ENCODE assay signal across 40 cellular contexts in the genomic region with DNA sequence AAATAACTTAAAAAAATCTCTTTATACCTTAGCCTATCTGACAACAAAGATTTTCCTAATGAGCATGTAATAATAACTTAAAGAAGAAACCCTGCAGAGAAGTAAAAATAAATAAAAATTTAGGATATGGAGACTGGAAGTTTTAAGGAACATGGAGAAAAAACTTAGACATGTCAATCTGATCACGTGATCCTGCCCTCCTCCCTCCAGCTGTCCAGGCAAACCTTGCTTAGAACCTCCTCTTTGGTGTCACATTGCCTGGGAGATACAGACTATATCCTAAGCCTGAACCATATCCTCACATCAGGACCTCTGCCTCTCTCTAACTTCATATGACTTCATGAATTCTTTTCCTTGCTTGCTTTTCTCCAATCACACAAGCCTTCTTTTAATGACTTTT.
"Had no signal": no experiment of that assay in that cellular context is flagged by ENCODE, and none has a peak within 500 bp of the region (broad histone marks: within the 10 kb centered on the region; RNA-seq: fewer than 3 reads in every experiment).

No MANE protein-coding gene starts in this region.

- H3K9me3 ChIP-seq: adrenal gland, ascending aorta, body of pancreas, breast epithelium had no signal

- H3K27me3 Mint-ChIP-seq: activated naive CD4-positive, alpha-beta T cell treated with anti-CD3 and anti-CD28 coated beads, Interleukin-2, amount 10 ng/mL, durations not matched to agents 7 days and 5 days; activated naive CD4-positive, alpha-beta T cell treated with anti-CD3 and anti-CD28 coated beads, Interleukin-2, amount 50 U/mL, for 24 hours; activated naive CD8-positive, alpha-beta T cell; activated naive CD8-positive, alpha-beta T cell treated with anti-CD3 and anti-CD28 coated beads for 36 hours; activated naive CD8-positive, alpha-beta T cell treated with anti-CD3 and anti-CD28 coated beads, Interleukin-2, amount 10 ng/mL, durations not matched to agents 7 days and 5 days; activated naive CD8-positive, alpha-beta T cell treated with anti-CD3 and anti-CD28 coated beads, Interleukin-2, amount 50 U/mL, for 24 hours; activated T-cell treated with anti-CD3 and anti-CD28 coated beads, Interleukin-2, amount 50 U/mL, for 24 hours; activated T-helper 17 cell treated with anti-CD3 and anti-CD28 coated beads, Interleukin-2, amount 50 U/mL, for 72 hours; central memory CD8-positive, alpha-beta T cell had no signal

- H3K36me3 Mint-ChIP-seq: activated naive CD4-positive, alpha-beta T cell treated with anti-CD3 and anti-CD28 coated beads, Interleukin-2, amount 10 ng/mL, durations not matched to agents 7 days and 5 days; activated naive CD4-positive, alpha-beta T cell treated with anti-CD3 and anti-CD28 coated beads, Interleukin-2, amount 50 U/mL, for 24 hours; activated naive CD4-positive, alpha-beta T cell treated with anti-CD3 and anti-CD28 coated beads, Interleukin-2, amount 50 U/mL, for 72 hours; activated naive CD8-positive, alpha-beta T cell; activated naive CD8-positive, alpha-beta T cell treated with anti-CD3 and anti-CD28 coated beads for 36 hours; activated naive CD8-positive, alpha-beta T cell treated with anti-CD3 and anti-CD28 coated beads, Interleukin-2, amount 10 ng/mL, durations not matched to agents 7 days and 5 days; brain had no signal

- H3K9me3 Mint-ChIP-seq: activated naive CD4-positive, alpha-beta T cell treated with anti-CD3 and anti-CD28 coated beads, Interleukin-2, amount 50 U/mL, for 24 hours; activated T-helper 1 cell treated with anti-CD3 and anti-CD28 coated beads, Interleukin-12 subunit alpha, Interleukin-12 subunit beta, Interleukin-2, Interleukin-4 antibody, amounts not matched to agents 30 ng/mL and 10 ng/mL and 1 ng/mL, durations not matched to agents 14 hours and 24 hours and 36 hours; brain had no signal

- H3K27ac Mint-ChIP-seq: activated naive CD4-positive, alpha-beta T cell treated with anti-CD3 and anti-CD28 coated beads for 36 hours; activated naive CD4-positive, alpha-beta T cell treated with anti-CD3 and anti-CD28 coated beads, Interleukin-2, amount 10 ng/mL, durations not matched to agents 7 days and 5 days; activated naive CD4-positive, alpha-beta T cell treated with anti-CD3 and anti-CD28 coated beads, Interleukin-2, amount 50 U/mL, for 24 hours; activated naive CD4-positive, alpha-beta T cell treated with anti-CD3 and anti-CD28 coated beads, Interleukin-2, amount 50 U/mL, for 72 hours; activated naive CD8-positive, alpha-beta T cell; activated naive CD8-positive, alpha-beta T cell treated with anti-CD3 and anti-CD28 coated beads for 36 hours; activated naive CD8-positive, alpha-beta T cell treated with anti-CD3 and anti-CD28 coated beads, Interleukin-2, amount 10 ng/mL, durations not matched to agents 7 days and 5 days; activated naive CD8-positive, alpha-beta T cell treated with anti-CD3 and anti-CD28 coated beads, Interleukin-2, amount 50 U/mL, for 24 hours; activated T-cell treated with anti-CD3 and anti-CD28 coated beads, Interleukin-2, amount 50 U/mL, for 24 hours; activated T-cell treated with anti-CD3 and anti-CD28 coated beads, Interleukin-2, amount 50 U/mL, for 72 hours; activated T-helper 1 cell treated with anti-CD3 and anti-CD28 coated beads, Interleukin-12 subunit alpha, Interleukin-12 subunit beta, Interleukin-2, Interleukin-4 antibody, amounts not matched to agents 30 ng/mL and 10 ng/mL and 1 ng/mL, durations not matched to agents 14 hours and 24 hours and 36 hours; activated T-helper 17 cell treated with anti-CD3 and anti-CD28 coated beads, Interleukin-2, amount 50 U/mL, for 72 hours; activated T-helper 2 cell treated with anti-CD3 and anti-CD28 coated beads, Interferon-gamma antibody, Interleukin-2, Interleukin-4, amounts not matched to agents 10 μg/mL and 5 μg/mL and 100 μg/mL, durations not matched to agents 14 hours and 24 hours and 36 hours; brain had no signal

- FAIRE-seq: astrocyte, bronchial epithelial cell had no signal

- DNase-seq: activated effector memory CD4-positive, alpha-beta T cell treated with anti-CD3 and anti-CD28 coated beads, Interleukin-2, amount 50 U/mL, for 16 hours; activated effector memory CD4-positive, alpha-beta T cell treated with Interleukin-2 at 50 U/mL for 16 hours; activated gamma-delta T cell; activated gamma-delta T cell treated with Interleukin-2 at 50 U/mL for 16 hours; activated naive CD4-positive, alpha-beta T cell; activated naive CD4-positive, alpha-beta T cell treated with anti-CD3 and anti-CD28 coated beads for 36 hours; activated naive CD4-positive, alpha-beta T cell treated with anti-CD3 and anti-CD28 coated beads, Interleukin-2, amount 10 ng/mL, durations not matched to agents 7 days and 5 days; activated naive CD4-positive, alpha-beta T cell treated with anti-CD3 and anti-CD28 coated beads, Interleukin-2, amount 50 U/mL, for 16 hours; activated naive CD4-positive, alpha-beta T cell treated with Interleukin-2 at 50 U/mL for 16 hours; activated naive CD8-positive, alpha-beta T cell treated with anti-CD3 and anti-CD28 coated beads for 36 hours; activated naive CD8-positive, alpha-beta T cell treated with anti-CD3 and anti-CD28 coated beads, Interleukin-2, amount 10 ng/mL, durations not matched to agents 7 days and 5 days; activated naive CD8-positive, alpha-beta T cell treated with anti-CD3 and anti-CD28 coated beads, Interleukin-2, amount 50 U/mL, for 24 hours; activated T-cell treated with anti-CD3 and anti-CD28 coated beads, Interleukin-2, amount 50 U/mL, for 1 hour; activated T-cell treated with anti-CD3 and anti-CD28 coated beads, Interleukin-2, amount 50 U/mL, for 24 hours; activated T-cell treated with anti-CD3 and anti-CD28 coated beads, Interleukin-2, amount 50 U/mL, for 4 hours; activated T-cell treated with anti-CD3 and anti-CD28 coated beads, Interleukin-2, amount 50 U/mL, for 48 hours; activated T-cell treated with anti-CD3 and anti-CD28 coated beads, Interleukin-2, amount 50 U/mL, for 72 hours; adrenal gland; amniotic stem cell; amygdala; anterior cingulate cortex; aorta; body of pancreas; brain microvascular endothelial cell; caudate nucleus; central memory CD4-positive, alpha-beta T cell; cerebellar nuclear complex had no signal

- H3K36me3 ChIP-seq: adrenal gland, brain microvascular endothelial cell, breast epithelium, cardiac muscle cell had no signal

- ATAC-seq: activated naive CD4-positive, alpha-beta T cell treated with anti-CD3 and anti-CD28 coated beads, Interleukin-2, amount 50 U/mL, for 72 hours; activated naive CD8-positive, alpha-beta T cell treated with anti-CD3 and anti-CD28 coated beads, Interleukin-2, amount 50 U/mL, for 24 hours; activated T-cell treated with anti-CD3 and anti-CD28 coated beads, Interleukin-2, amount 50 U/mL, for 4 hours; activated T-cell treated with anti-CD3 and anti-CD28 coated beads, Interleukin-2, amount 50 U/mL, for 72 hours; activated T-helper 17 cell treated with anti-CD3 and anti-CD28 coated beads, Interleukin-2, amount 50 U/mL, for 72 hours; body of pancreas had no signal

- H3K27me3 ChIP-seq: adrenal gland, ascending aorta, body of pancreas, brain microvascular endothelial cell, breast epithelium, cardiac muscle cell had no signal

- H3K4me3 Mint-ChIP-seq: activated naive CD4-positive, alpha-beta T cell treated with anti-CD3 and anti-CD28 coated beads for 36 hours; activated naive CD4-positive, alpha-beta T cell treated with anti-CD3 and anti-CD28 coated beads, Interleukin-2, amount 10 ng/mL, durations not matched to agents 7 days and 5 days; activated naive CD4-positive, alpha-beta T cell treated with anti-CD3 and anti-CD28 coated beads, Interleukin-2, amount 50 U/mL, for 24 hours; activated naive CD8-positive, alpha-beta T cell; activated naive CD8-positive, alpha-beta T cell treated with anti-CD3 and anti-CD28 coated beads for 36 hours; activated naive CD8-positive, alpha-beta T cell treated with anti-CD3 and anti-CD28 coated beads, Interleukin-2, amount 10 ng/mL, durations not matched to agents 7 days and 5 days; activated naive CD8-positive, alpha-beta T cell treated with anti-CD3 and anti-CD28 coated beads, Interleukin-2, amount 50 U/mL, for 24 hours; activated T-cell treated with anti-CD3 and anti-CD28 coated beads, Interleukin-2, amount 50 U/mL, for 24 hours; activated T-cell treated with anti-CD3 and anti-CD28 coated beads, Interleukin-2, amount 50 U/mL, for 4 hours; activated T-cell treated with anti-CD3 and anti-CD28 coated beads, Interleukin-2, amount 50 U/mL, for 72 hours; activated T-helper 1 cell treated with anti-CD3 and anti-CD28 coated beads, Interleukin-12 subunit alpha, Interleukin-12 subunit beta, Interleukin-2, Interleukin-4 antibody, amounts not matched to agents 30 ng/mL and 10 ng/mL and 1 ng/mL, durations not matched to agents 14 hours and 24 hours and 36 hours; activated T-helper 17 cell treated with anti-CD3 and anti-CD28 coated beads, Interleukin-2, amount 50 U/mL, for 72 hours; brain; central memory CD8-positive, alpha-beta T cell had no signal

- H3K4me1 ChIP-seq: adrenal gland, ascending aorta, body of pancreas, breast epithelium had no signal

- H3K4me3 ChIP-seq: adrenal gland, ascending aorta, body of pancreas, breast epithelium, cardiac muscle cell had no signal

- H3K4me1 Mint-ChIP-seq: activated naive CD4-positive, alpha-beta T cell treated with anti-CD3 and anti-CD28 coated beads, Interleukin-2, amount 10 ng/mL, durations not matched to agents 7 days and 5 days; activated naive CD4-positive, alpha-beta T cell treated with anti-CD3 and anti-CD28 coated beads, Interleukin-2, amount 50 U/mL, for 24 hours; activated naive CD8-positive, alpha-beta T cell treated with anti-CD3 and anti-CD28 coated beads for 36 hours; activated naive CD8-positive, alpha-beta T cell treated with anti-CD3 and anti-CD28 coated beads, Interleukin-2, amount 10 ng/mL, durations not matched to agents 7 days and 5 days; activated naive CD8-positive, alpha-beta T cell treated with anti-CD3 and anti-CD28 coated beads, Interleukin-2, amount 50 U/mL, for 24 hours; activated T-helper 17 cell treated with anti-CD3 and anti-CD28 coated beads, Interleukin-2, amount 50 U/mL, for 72 hours; central memory CD8-positive, alpha-beta T cell had no signal

- H3K27ac ChIP-seq: adrenal gland, ascending aorta, body of pancreas, brain microvascular endothelial cell, breast epithelium, cardiac muscle cell had no signal
